Comparison of ENCODE assay signal across 25 cellular contexts in genomic region chr11:69898123-69898522, GRCh38.
A peak's percentile ranks its signal among the peaks of the same experiment; 100 is the strongest.
DNase-seq lines count a peak whose midpoint lies in the region; ATAC-seq, FAIRE-seq and TF ChIP-seq lines count a peak whose summit lies in the region.
"Had no signal": no experiment of that assay in that cellular context is flagged by ENCODE, and none has a peak within 500 bp of the region (broad histone marks: within the 10 kb centered on the region; RNA-seq: fewer than 3 reads in every experiment).

No MANE protein-coding gene starts in this region.

- no TSS peak for BruUV-seq in HepG2 (replicated peaks; lab: Mats Ljungman, UMichigan)

- no peak overlapping the region for H3K4me3 Mint-ChIP-seq in glutamatergic neuron (ENCODE audit: unreplicated experiment)
- H3K4me3 Mint-ChIP-seq: CD14-positive monocyte; CD4-positive, alpha-beta T cell; CD8-positive, alpha-beta memory T cell; HFFc6 had no signal

- H3K27me3 ChIP-seq in HepG2 (ENCODE audit: control insufficient read depth in 1 of 2, insufficient read depth in 2 of 2, low read length in 2 of 2) (peaks cover 2 to 22% of the 10 kb centered on the region in 2 experiments), right lobe of liver (no peaks in the 10 kb centered on the region), spleen (replicated peaks in 1 of 7) (peaks cover 0 to 53% (median 10%) of the 10 kb centered on the region in 7 donors), prostate gland (replicated peaks; ENCODE audit: insufficient read depth) (no peaks in the 10 kb centered on the region)
- H3K27me3 ChIP-seq: BE2C had no signal

- no peak for TF ChIP-seq RAD21 in HepG2 (CRISPR knock-in tag; IDR thresholded peaks at IDR 0.05)

- no peak for TF ChIP-seq POLR2A in HepG2 (IDR thresholded peaks at IDR 0.05; ENCODE audit: insufficient read depth in 1 of 2, low read depth in 2 of 2, low read length in 2 of 2)
- no peak for TF ChIP-seq POLR2A in right lobe of liver (IDR thresholded peaks at IDR 0.05)
- TF ChIP-seq POLR2A in spleen (IDR thresholded peaks at IDR 0.05), result no peak
- TF ChIP-seq POLR2A in prostate gland (IDR thresholded peaks at IDR 0.05), result no peak

- H3K36me3 ChIP-seq in HepG2 (replicated peaks in 1 of 2; ENCODE audit: control insufficient read depth in 1 of 2, insufficient read depth in 2 of 2, low read length in 2 of 2), result no peaks in the 10 kb centered on the region
- no peaks in the 10 kb centered on the region for H3K36me3 ChIP-seq in right lobe of liver
- H3K36me3 ChIP-seq in spleen, result no peaks in the 10 kb centered on the region
- no peaks in the 10 kb centered on the region for H3K36me3 ChIP-seq in prostate gland
- H3K36me3 ChIP-seq: BE2C; BLaER1 treated with 17β-estradiol and CSF1 and Interleukin-3, amounts not matched to agents 10 nM and 100 nM; HAP-1 had no signal

- no peak overlapping the region for H3K27ac ChIP-seq in HepG2 (ENCODE audit: extremely low read length, insufficient read depth, low read length)
- no peak overlapping the region for H3K27ac ChIP-seq in right lobe of liver
- no peak overlapping the region for H3K27ac ChIP-seq in spleen
- no peak overlapping the region for H3K27ac ChIP-seq in prostate gland
- H3K27ac ChIP-seq: A549; BLaER1 treated with 17β-estradiol and CSF1 and Interleukin-3, amounts not matched to agents 10 nM and 100 nM had no signal

- whole genome bisulfite sequencing in HepG2 (ENCODE audit: low lambda C conversion rate), result 38% methylated on average over 3 of the region's 4 CpGs
- 69% methylated on average over 4 of the region's 4 CpGs for WGBS in right lobe of liver (ENCODE audit: insufficient coverage, low coverage, low lambda C conversion rate, missing lambda C conversion rate)
- 69 to 90% (median 82%) methylated on average over 4 of the region's 4 CpGs for WGBS in spleen, 5 donors
- 74% methylated on average over 4 of the region's 4 CpGs for WGBS in prostate gland

- H3K9ac ChIP-seq in HepG2 (ENCODE audit: insufficient read depth, low read depth, low read length), result no peak overlapping the region
- H3K9ac ChIP-seq: BLaER1 treated with 17β-estradiol and CSF1 and Interleukin-3, amounts not matched to agents 10 nM and 100 nM had no signal

- FAIRE-seq in HepG2 (lab: Jason Lieb, UNC), result no peak
- FAIRE-seq: A549, D721Med, GM12891, H54 had no signal

- TF ChIP-seq CTCF in HepG2 (CRISPR knock-in tag; IDR thresholded peaks at IDR 0.05), result no peak
- no peak for TF ChIP-seq CTCF in right lobe of liver (IDR thresholded peaks at IDR 0.05)
- TF ChIP-seq CTCF in glutamatergic neuron (IDR thresholded peaks at IDR 0.05; ENCODE audit: partially characterized antibody, unreplicated experiment), result no peak
- TF ChIP-seq CTCF in spleen (IDR thresholded peaks at IDR 0.05 in 8 of 11, conservative IDR thresholded peaks at IDR 0.05 in 3 of 11), result no peak
- TF ChIP-seq CTCF in prostate gland (IDR thresholded peaks at IDR 0.05), result no peak

- H3K79me2 ChIP-seq in HepG2 (ENCODE audit: insufficient read depth, low read length), result no peaks in the 10 kb centered on the region

- H3K27ac Mint-ChIP-seq in glutamatergic neuron (ENCODE audit: unreplicated experiment), result no peak overlapping the region
- H3K27ac Mint-ChIP-seq: CD14-positive monocyte; CD4-positive, alpha-beta T cell; CD8-positive, alpha-beta memory T cell; HFFc6 had no signal

- CTCF ChIA-PET in HepG2 (lab: Yijun Ruan, JAX; ENCODE audit: low intra/inter-chr PET ratio, low total read pairs), result no interaction called here

- POLR2A ChIA-PET in HepG2 (lab: Yijun Ruan, JAX), result no interaction called here

- H3K36me3 Mint-ChIP-seq in glutamatergic neuron (ENCODE audit: unreplicated experiment), result peaks cover 11% of the 10 kb centered on the region
- H3K36me3 Mint-ChIP-seq: CD14-positive monocyte; CD8-positive, alpha-beta memory T cell had no signal

- peaks cover 6% of the 10 kb centered on the region for H3K9me3 Mint-ChIP-seq in glutamatergic neuron (ENCODE audit: unreplicated experiment)
- H3K9me3 Mint-ChIP-seq: CD4-positive, alpha-beta T cell; CD8-positive, alpha-beta memory T cell; HFFc6 had no signal

- H3K4me1 ChIP-seq in HepG2 (ENCODE audit: insufficient read depth, low read length) (no peaks in the 10 kb centered on the region), right lobe of liver (peaks cover 0 to 19% (median 5%) of the 10 kb centered on the region in 4 donors), spleen (peaks cover 0 to 12% (median 0%) of the 10 kb centered on the region in 6 donors), prostate gland (replicated peaks) (no peaks in the 10 kb centered on the region)
- H3K4me1 ChIP-seq: HAP-1 had no signal

- no peaks in the 10 kb centered on the region for H4K20me1 ChIP-seq in HepG2 (ENCODE audit: insufficient read depth, low read length)

- ATAC-seq in HepG2 (no peak), right lobe of liver (no peak)
- ATAC-seq: A549 had no signal

- TF ChIP-seq EP300 in HepG2 (IDR thresholded peaks at IDR 0.05; ENCODE audit: low read depth in 2 of 2, low read length in 2 of 2) (no peak), HepG2 (CRISPR knock-in tag; IDR thresholded peaks at IDR 0.05; ENCODE audit: borderline replicate concordance) (no peak)

- in situ Hi-C loops in HepG2 (cut with HindIII; ENCODE audit: extremely low pct_ligation_motif_present, low pct_unique_long_range_greater_than_20kb), result no loop called here

- H3K4me1 Mint-ChIP-seq in glutamatergic neuron (ENCODE audit: low read depth, unreplicated experiment), result peaks cover 20% of the 10 kb centered on the region
- H3K4me1 Mint-ChIP-seq: CD14-positive monocyte; CD8-positive, alpha-beta memory T cell had no signal

- no peak overlapping the region for H3K4me3 ChIP-seq in HepG2 (replicated peaks in 1 of 3; ENCODE audit: insufficient read depth in 1 of 3, low read depth in 2 of 3, low read length in 3 of 3)
- no peak overlapping the region for H3K4me3 ChIP-seq in right lobe of liver
- H3K4me3 ChIP-seq in spleen, result no peak overlapping the region
- H3K4me3 ChIP-seq in prostate gland, result no peak overlapping the region
- H3K4me3 ChIP-seq: A549; BLaER1 treated with 17β-estradiol and CSF1 and Interleukin-3, amounts not matched to agents 10 nM and 100 nM; HAP-1 had no signal

- peaks cover 10% of the 10 kb centered on the region for H3K27me3 Mint-ChIP-seq in glutamatergic neuron (ENCODE audit: unreplicated experiment)

- DNase-seq in HepG2 (ENCODE audit: low spot score) (no peak), right lobe of liver (no peak), glutamatergic neuron (peak; percentile 16), spleen (peak; percentile 15), DMS114 treated with DMSO at 0.1 percent for 48 hours (lab: John Stamatoyannopoulos, UW; ENCODE audit: unreplicated experiment) (no peak), prostate gland (ENCODE audit: low spot score) (no peak)
- DNase-seq: 8988T; ACHN; AML-193; BE2C; CD4-positive, alpha-beta T cell; CD8-positive, alpha-beta memory T cell; DMS 273 treated with DMSO at 0.1 percent for 48 hours; DMS53; DMS79 treated with DMSO at 0.1 percent for 48 hours; GF-D8; GOT3; HFFc6 had no signal

- H3K4me2 ChIP-seq in HepG2 (ENCODE audit: low read depth, low read length), result no peak overlapping the region
- H3K4me2 ChIP-seq: A549; BLaER1 treated with 17β-estradiol and CSF1 and Interleukin-3, amounts not matched to agents 10 nM and 100 nM had no signal

- H3K9me3 ChIP-seq in HepG2 (ENCODE audit: low read length) (no peaks in the 10 kb centered on the region), right lobe of liver (no peaks in the 10 kb centered on the region), spleen (no peaks in the 10 kb centered on the region), prostate gland (no peaks in the 10 kb centered on the region)
- H3K9me3 ChIP-seq: BE2C; BLaER1 treated with 17β-estradiol and CSF1 and Interleukin-3, amounts not matched to agents 10 nM and 100 nM; HAP-1 had no signal

- H2AFZ ChIP-seq in HepG2 (ENCODE audit: low read length), result no peak overlapping the region

- intact Hi-C loops in HepG2 (cut with micrococcal nuclease; ENCODE audit: unreplicated experiment), result no loop called here
- intact Hi-C loops in right lobe of liver (cut with DNase I), result no loop called here
- intact Hi-C loops in spleen (cut with DNase I; ENCODE audit: low total_unique reads), result no loop called here
- intact Hi-C loops in prostate gland (cut with DNase I), result no loop called here

TF ChIP-seq in HepG2, 621 proteins besides CTCF, POLR2A, EP300 and RAD21:
- TF ChIP-seq, protein P1, sequence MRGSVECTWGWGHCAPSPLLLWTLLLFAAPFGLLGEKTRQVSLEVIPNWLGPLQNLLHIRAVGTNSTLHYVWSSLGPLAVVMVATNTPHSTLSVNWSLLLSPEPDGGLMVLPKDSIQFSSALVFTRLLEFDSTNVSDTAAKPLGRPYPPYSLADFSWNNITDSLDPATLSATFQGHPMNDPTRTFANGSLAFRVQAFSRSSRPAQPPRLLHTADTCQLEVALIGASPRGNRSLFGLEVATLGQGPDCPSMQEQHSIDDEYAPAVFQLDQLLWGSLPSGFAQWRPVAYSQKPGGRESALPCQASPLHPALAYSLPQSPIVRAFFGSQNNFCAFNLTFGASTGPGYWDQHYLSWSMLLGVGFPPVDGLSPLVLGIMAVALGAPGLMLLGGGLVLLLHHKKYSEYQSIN (CRISPR knock-in tag; IDR thresholded peaks at IDR 0.05; ENCODE audit: borderline replicate concordance), result no peak
- TF ChIP-seq ZNF317 (CRISPR knock-in tag; IDR thresholded peaks at IDR 0.05), result peak; percentile 93
TF ChIP-seq in HepG2: peak in this region for 1.

Comparison
In these comparisons a context has a peak if more than half of its experiments do, and no peak if none do; other contexts are left out.
1. DNase-seq: peak in glutamatergic neuron (single experiment) and spleen (single experiment); none in HepG2 (single experiment), right lobe of liver (0 of 3), DMS114 treated with DMSO at 0.1 percent for 48 hours (single experiment) and prostate gland (single experiment).